Comparison of ENCODE assay signal across 1 cellular context in genomic region chr7:50724526-50725520, GRCh38.
TF ChIP-seq lines count a peak whose summit lies in the region.

No MANE protein-coding gene starts in this region.

TF ChIP-seq in GM23338, 12 proteins besides CTCF, POLR2A, EP300 and RAD21 (continued from another document):
- TF ChIP-seq, protein P1, sequence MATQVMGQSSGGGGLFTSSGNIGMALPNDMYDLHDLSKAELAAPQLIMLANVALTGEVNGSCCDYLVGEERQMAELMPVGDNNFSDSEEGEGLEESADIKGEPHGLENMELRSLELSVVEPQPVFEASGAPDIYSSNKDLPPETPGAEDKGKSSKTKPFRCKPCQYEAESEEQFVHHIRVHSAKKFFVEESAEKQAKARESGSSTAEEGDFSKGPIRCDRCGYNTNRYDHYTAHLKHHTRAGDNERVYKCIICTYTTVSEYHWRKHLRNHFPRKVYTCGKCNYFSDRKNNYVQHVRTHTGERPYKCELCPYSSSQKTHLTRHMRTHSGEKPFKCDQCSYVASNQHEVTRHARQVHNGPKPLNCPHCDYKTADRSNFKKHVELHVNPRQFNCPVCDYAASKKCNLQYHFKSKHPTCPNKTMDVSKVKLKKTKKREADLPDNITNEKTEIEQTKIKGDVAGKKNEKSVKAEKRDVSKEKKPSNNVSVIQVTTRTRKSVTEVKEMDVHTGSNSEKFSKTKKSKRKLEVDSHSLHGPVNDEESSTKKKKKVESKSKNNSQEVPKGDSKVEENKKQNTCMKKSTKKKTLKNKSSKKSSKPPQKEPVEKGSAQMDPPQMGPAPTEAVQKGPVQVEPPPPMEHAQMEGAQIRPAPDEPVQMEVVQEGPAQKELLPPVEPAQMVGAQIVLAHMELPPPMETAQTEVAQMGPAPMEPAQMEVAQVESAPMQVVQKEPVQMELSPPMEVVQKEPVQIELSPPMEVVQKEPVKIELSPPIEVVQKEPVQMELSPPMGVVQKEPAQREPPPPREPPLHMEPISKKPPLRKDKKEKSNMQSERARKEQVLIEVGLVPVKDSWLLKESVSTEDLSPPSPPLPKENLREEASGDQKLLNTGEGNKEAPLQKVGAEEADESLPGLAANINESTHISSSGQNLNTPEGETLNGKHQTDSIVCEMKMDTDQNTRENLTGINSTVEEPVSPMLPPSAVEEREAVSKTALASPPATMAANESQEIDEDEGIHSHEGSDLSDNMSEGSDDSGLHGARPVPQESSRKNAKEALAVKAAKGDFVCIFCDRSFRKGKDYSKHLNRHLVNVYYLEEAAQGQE (IDR thresholded peaks at IDR 0.05; ENCODE audit: unreplicated experiment), result no peak
- TF ChIP-seq JUNB (IDR thresholded peaks at IDR 0.05; ENCODE audit: unreplicated experiment) (no peak), EZH2 (IDR thresholded peaks at IDR 0.05; ENCODE audit: low read depth, unreplicated experiment) (no peak), STAT1 (IDR thresholded peaks at IDR 0.05; ENCODE audit: unreplicated experiment) (no peak), ZNF331 (CRISPR knock-in tag; IDR thresholded peaks at IDR 0.05; ENCODE audit: low read depth) (no peak), POLR2AphosphoS5 (IDR thresholded peaks at IDR 0.05; ENCODE audit: low read depth) (no peak), EZH2phosphoT487 (IDR thresholded peaks at IDR 0.05; ENCODE audit: unreplicated experiment) (no peak), NANOG (IDR thresholded peaks at IDR 0.05; ENCODE audit: borderline replicate concordance) (no peak), CREB1 (CRISPR knock-in tag; IDR thresholded peaks at IDR 0.05; ENCODE audit: low read depth) (no peak)
- TF ChIP-seq, protein P2, sequence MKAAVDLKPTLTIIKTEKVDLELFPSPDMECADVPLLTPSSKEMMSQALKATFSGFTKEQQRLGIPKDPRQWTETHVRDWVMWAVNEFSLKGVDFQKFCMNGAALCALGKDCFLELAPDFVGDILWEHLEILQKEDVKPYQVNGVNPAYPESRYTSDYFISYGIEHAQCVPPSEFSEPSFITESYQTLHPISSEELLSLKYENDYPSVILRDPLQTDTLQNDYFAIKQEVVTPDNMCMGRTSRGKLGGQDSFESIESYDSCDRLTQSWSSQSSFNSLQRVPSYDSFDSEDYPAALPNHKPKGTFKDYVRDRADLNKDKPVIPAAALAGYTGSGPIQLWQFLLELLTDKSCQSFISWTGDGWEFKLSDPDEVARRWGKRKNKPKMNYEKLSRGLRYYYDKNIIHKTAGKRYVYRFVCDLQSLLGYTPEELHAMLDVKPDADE (IDR thresholded peaks at IDR 0.05), result no peak
- TF ChIP-seq, protein P3, sequence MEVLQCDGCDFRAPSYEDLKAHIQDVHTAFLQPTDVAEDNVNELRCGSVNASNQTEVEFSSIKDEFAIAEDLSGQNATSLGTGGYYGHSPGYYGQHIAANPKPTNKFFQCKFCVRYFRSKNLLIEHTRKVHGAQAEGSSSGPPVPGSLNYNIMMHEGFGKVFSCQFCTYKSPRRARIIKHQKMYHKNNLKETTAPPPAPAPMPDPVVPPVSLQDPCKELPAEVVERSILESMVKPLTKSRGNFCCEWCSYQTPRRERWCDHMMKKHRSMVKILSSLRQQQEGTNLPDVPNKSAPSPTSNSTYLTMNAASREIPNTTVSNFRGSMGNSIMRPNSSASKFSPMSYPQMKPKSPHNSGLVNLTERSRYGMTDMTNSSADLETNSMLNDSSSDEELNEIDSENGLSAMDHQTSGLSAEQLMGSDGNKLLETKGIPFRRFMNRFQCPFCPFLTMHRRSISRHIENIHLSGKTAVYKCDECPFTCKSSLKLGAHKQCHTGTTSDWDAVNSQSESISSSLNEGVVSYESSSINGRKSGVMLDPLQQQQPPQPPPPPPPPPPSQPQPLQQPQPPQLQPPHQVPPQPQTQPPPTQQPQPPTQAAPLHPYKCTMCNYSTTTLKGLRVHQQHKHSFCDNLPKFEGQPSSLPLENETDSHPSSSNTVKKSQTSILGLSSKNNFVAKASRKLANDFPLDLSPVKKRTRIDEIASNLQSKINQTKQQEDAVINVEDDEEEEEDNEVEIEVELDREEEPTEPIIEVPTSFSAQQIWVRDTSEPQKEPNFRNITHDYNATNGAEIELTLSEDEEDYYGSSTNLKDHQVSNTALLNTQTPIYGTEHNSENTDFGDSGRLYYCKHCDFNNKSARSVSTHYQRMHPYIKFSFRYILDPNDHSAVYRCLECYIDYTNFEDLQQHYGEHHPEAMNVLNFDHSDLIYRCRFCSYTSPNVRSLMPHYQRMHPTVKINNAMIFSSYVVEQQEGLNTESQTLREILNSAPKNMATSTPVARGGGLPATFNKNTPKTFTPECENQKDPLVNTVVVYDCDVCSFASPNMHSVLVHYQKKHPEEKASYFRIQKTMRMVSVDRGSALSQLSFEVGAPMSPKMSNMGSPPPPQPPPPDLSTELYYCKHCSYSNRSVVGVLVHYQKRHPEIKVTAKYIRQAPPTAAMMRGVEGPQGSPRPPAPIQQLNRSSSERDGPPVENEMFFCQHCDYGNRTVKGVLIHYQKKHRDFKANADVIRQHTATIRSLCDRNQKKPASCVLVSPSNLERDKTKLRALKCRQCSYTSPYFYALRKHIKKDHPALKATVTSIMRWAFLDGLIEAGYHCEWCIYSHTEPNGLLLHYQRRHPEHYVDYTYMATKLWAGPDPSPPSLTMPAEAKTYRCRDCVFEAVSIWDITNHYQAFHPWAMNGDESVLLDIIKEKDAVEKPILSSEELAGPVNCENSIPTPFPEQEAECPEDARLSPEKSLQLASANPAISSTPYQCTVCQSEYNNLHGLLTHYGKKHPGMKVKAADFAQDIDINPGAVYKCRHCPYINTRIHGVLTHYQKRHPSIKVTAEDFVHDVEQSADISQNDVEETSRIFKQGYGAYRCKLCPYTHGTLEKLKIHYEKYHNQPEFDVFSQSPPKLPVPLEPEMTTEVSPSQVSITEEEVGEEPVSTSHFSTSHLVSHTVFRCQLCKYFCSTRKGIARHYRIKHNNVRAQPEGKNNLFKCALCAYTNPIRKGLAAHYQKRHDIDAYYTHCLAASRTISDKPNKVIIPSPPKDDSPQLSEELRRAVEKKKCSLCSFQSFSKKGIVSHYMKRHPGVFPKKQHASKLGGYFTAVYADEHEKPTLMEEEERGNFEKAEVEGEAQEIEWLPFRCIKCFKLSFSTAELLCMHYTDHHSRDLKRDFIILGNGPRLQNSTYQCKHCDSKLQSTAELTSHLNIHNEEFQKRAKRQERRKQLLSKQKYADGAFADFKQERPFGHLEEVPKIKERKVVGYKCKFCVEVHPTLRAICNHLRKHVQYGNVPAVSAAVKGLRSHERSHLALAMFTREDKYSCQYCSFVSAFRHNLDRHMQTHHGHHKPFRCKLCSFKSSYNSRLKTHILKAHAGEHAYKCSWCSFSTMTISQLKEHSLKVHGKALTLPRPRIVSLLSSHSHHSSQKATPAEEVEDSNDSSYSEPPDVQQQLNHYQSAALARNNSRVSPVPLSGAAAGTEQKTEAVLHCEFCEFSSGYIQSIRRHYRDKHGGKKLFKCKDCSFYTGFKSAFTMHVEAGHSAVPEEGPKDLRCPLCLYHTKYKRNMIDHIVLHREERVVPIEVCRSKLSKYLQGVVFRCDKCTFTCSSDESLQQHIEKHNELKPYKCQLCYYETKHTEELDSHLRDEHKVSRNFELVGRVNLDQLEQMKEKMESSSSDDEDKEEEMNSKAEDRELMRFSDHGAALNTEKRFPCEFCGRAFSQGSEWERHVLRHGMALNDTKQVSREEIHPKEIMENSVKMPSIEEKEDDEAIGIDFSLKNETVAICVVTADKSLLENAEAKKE (CRISPR knock-in tag; IDR thresholded peaks at IDR 0.05), result no peak
